In the genomic region with DNA sequence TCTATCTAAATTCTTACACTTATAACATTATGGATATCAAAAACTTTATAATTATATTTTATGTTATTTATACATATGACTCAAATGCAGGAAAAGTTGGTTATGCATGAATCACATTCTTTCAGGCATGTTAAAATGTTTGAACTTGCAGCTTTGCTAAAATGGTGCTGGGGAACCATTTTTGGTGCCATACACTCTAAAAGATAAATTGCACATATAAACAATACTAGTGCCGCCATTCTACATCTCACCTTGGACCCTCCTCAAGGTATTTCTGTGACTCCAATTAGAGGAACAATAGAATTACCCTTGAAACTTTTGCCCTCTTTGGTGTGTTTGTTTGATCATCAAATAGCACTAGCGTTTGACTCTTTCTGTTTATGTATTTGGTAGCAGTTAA, we compare ENCODE assay signal across 10 cellular contexts. TPM values are rescaled to one million over a fixed set of nuclear protein-coding genes. Genes with fewer than 3 reads are reported as not detected.
DNase-seq lines count a peak whose midpoint lies in the region; ATAC-seq, FAIRE-seq and TF ChIP-seq lines count a peak whose summit lies in the region.
"Had no signal": no experiment of that assay in that cellular context is flagged by ENCODE, and none has a peak within 500 bp of the region (broad histone marks: within the 10 kb centered on the region; RNA-seq: fewer than 3 reads in every experiment).

No MANE protein-coding gene starts in this region.

- H3K36me3 Mint-ChIP-seq in activated CD4-positive, alpha-beta T cell treated with anti-CD3 and anti-CD28 coated beads for 36 hours (ENCODE audit: low read depth) = peaks cover 2% of the 10 kb centered on the region
- no peaks in the 10 kb centered on the region for H3K36me3 Mint-ChIP-seq in stimulated activated memory B cell treated with anti-CD40 and anti-IgM and Interleukin-4, amounts not matched to agents 10 μg/mL and 1 μg/mL and 100 μg/mL, for 72 hours

- CTCF ChIA-PET in activated CD4-positive, alpha-beta T cell treated with anti-CD3 and anti-CD28 coated beads for 36 hours (lab: Charles Lee) = interaction anchor here (0.6 to 4.5 kb wide), 14 partner anchors 9 to 628 kb away, joined by 3 to 44 read pairs (median 4); no protein-coding TSS in a partner anchor
- CTCF ChIA-PET in endothelial cell of umbilical vein (lab: Charles Lee) = interaction anchor here (0.7 to 6.4 kb wide), 27 partner anchors 9 to 800 kb away, joined by 3 to 103 read pairs (median 5); a partner anchor contains a TSS

- H3K79me2 ChIP-seq in endothelial cell of umbilical vein (ENCODE audit: control insufficient read depth, insufficient read depth, low read length) = peaks cover 52% of the 10 kb centered on the region

- H3K27me3 Mint-ChIP-seq in activated CD4-positive, alpha-beta T cell treated with anti-CD3 and anti-CD28 coated beads for 36 hours = no peaks in the 10 kb centered on the region
- H3K27me3 Mint-ChIP-seq in stimulated activated memory B cell treated with anti-CD40 and anti-IgM and Interleukin-4, amounts not matched to agents 10 μg/mL and 1 μg/mL and 100 μg/mL, for 72 hours = no peaks in the 10 kb centered on the region

- H3K4me2 ChIP-seq in endothelial cell of umbilical vein (ENCODE audit: insufficient read depth, low read length) = peak overlapping the region; percentile 94
- H3K4me2 ChIP-seq: GM23338 had no signal

- FAIRE-seq in endothelial cell of umbilical vein (lab: Jason Lieb, UNC) = no peak

- no peaks in the 10 kb centered on the region for H3K27me3 ChIP-seq in endothelial cell of umbilical vein (ENCODE audit: control insufficient read depth in 2 of 2, insufficient read depth in 2 of 2, low read length in 2 of 2)
- H3K27me3 ChIP-seq in testis = no peaks in the 10 kb centered on the region

- H3K4me3 ChIP-seq in SK-N-MC (peak overlapping the region; percentile 71; the same call in 1 of the 2 replicates), endothelial cell of umbilical vein (replicated peaks in 1 of 3; ENCODE audit: insufficient read depth in 1 of 3, low read depth in 1 of 3, low read length in 3 of 3) (peak overlapping the region; percentile 38 to 99 (median 99)), testis (no peak overlapping the region)
- H3K4me3 ChIP-seq: GM23338 had no signal

- TF ChIP-seq CTCF in endothelial cell of umbilical vein (IDR thresholded peaks at IDR 0.05; ENCODE audit: extremely low read depth in 1 of 2, insufficient read depth in 1 of 2, low read depth in 1 of 2, low read length in 2 of 2) (no peak), testis (IDR thresholded peaks at IDR 0.05) (no peak)

- peaks cover 43% of the 10 kb centered on the region for H3K4me1 Mint-ChIP-seq in activated CD4-positive, alpha-beta T cell treated with anti-CD3 and anti-CD28 coated beads for 36 hours
- peaks cover 35% of the 10 kb centered on the region for H3K4me1 Mint-ChIP-seq in stimulated activated memory B cell treated with anti-CD40 and anti-IgM and Interleukin-4, amounts not matched to agents 10 μg/mL and 1 μg/mL and 100 μg/mL, for 72 hours

- no peaks in the 10 kb centered on the region for H3K9me3 Mint-ChIP-seq in activated CD4-positive, alpha-beta T cell treated with anti-CD3 and anti-CD28 coated beads for 36 hours (ENCODE audit: low read depth)
- no peaks in the 10 kb centered on the region for H3K9me3 Mint-ChIP-seq in stimulated activated memory B cell treated with anti-CD40 and anti-IgM and Interleukin-4, amounts not matched to agents 10 μg/mL and 1 μg/mL and 100 μg/mL, for 72 hours
- H3K9me3 Mint-ChIP-seq: GM23338 had no signal

- no peaks in the 10 kb centered on the region for H4K20me1 ChIP-seq in endothelial cell of umbilical vein (replicated peaks; ENCODE audit: control insufficient read depth, extremely low read depth, insufficient read depth, low read length)

- peak overlapping the region; percentile 85 for H3K4me3 Mint-ChIP-seq in activated CD4-positive, alpha-beta T cell treated with anti-CD3 and anti-CD28 coated beads for 36 hours
- H3K4me3 Mint-ChIP-seq in stimulated activated memory B cell treated with anti-CD40 and anti-IgM and Interleukin-4, amounts not matched to agents 10 μg/mL and 1 μg/mL and 100 μg/mL, for 72 hours = peak overlapping the region; percentile 89
- H3K4me3 Mint-ChIP-seq: GM23338 had no signal

- 72 to 82% methylated on average over 2 of the region's 2 CpGs for WGBS in testis, 2 donors

- peak; percentile 21 for DNase-seq in activated CD4-positive, alpha-beta T cell treated with anti-CD3 and anti-CD28 coated beads for 36 hours
- DNase-seq in activated CD4-positive, alpha-beta T cell treated with anti-CD3 and anti-CD28 coated beads, Interleukin-2, amount 50 U/mL, for 4 hours = no peak
- no peak for DNase-seq in SK-N-MC (ENCODE audit: low read depth, low spot score)
- DNase-seq in endothelial cell of umbilical vein (ENCODE audit: low read depth, low spot score) = peak; percentile 65
- no peak for DNase-seq in testis
- no peak for DNase-seq in stimulated activated CD4-positive, alpha-beta T cell treated with anti-CD3 and anti-CD28 coated beads, Interleukin-15, amount 100 ng/mL, for 24 hours
- DNase-seq: 8988T had no signal

- H3K9ac ChIP-seq in SK-N-MC (ENCODE audit: insufficient read length) (no peak overlapping the region), endothelial cell of umbilical vein (replicated peaks; ENCODE audit: extremely low read depth, insufficient read depth, low read length) (peak overlapping the region; percentile 99)

- intact Hi-C loops in activated CD4-positive, alpha-beta T cell treated with anti-CD3 and anti-CD28 coated beads for 36 hours (cut with DNase I, micrococcal nuclease) = loop anchor here (2.0 to 10.0 kb wide), 4 partner anchors 154 to 710 kb away; a partner anchor contains a TSS
- intact Hi-C loops in endothelial cell of umbilical vein (cut with micrococcal nuclease) = loop anchor here (2.0 kb wide), 1 partner anchor 362 kb away; a partner anchor contains a TSS
- intact Hi-C loops in testis (cut with DNase I; ENCODE audit: low total_unique reads) = no loop called here

- H3K27ac ChIP-seq in SK-N-MC (peak overlapping the region; percentile 93; the same call in 1 of the 2 replicates), endothelial cell of umbilical vein (ENCODE audit: insufficient read depth, low read depth, low read length) (peak overlapping the region; percentile 95), testis (no peak overlapping the region)

- H3K9me3 ChIP-seq in SK-N-MC (ENCODE audit: low read depth, low read length) (no peaks in the 10 kb centered on the region), endothelial cell of umbilical vein (replicated peaks; ENCODE audit: control insufficient read depth, insufficient read depth, low read length) (no peaks in the 10 kb centered on the region), testis (no peaks in the 10 kb centered on the region)

- POLR2A ChIA-PET in activated CD4-positive, alpha-beta T cell treated with anti-CD3 and anti-CD28 coated beads for 36 hours (lab: Charles Lee) = interaction anchor here (1.5 kb wide), 1 partner anchor 361 kb away, joined by 4 read pairs; a partner anchor contains a TSS
- POLR2A ChIA-PET in endothelial cell of umbilical vein (lab: Charles Lee) = interaction anchor here (0.6 to 2.0 kb wide), 3 partner anchors 288 to 361 kb away, joined by 5 to 13 read pairs (median 12); a partner anchor contains a TSS

- H3K4me1 ChIP-seq in endothelial cell of umbilical vein (ENCODE audit: control insufficient read depth, extremely low read depth, insufficient read depth, low read length) = peaks cover 25% of the 10 kb centered on the region
- no peaks in the 10 kb centered on the region for H3K4me1 ChIP-seq in testis

- peak overlapping the region; percentile 98 for H3K27ac Mint-ChIP-seq in activated CD4-positive, alpha-beta T cell treated with anti-CD3 and anti-CD28 coated beads for 36 hours
- H3K27ac Mint-ChIP-seq in stimulated activated memory B cell treated with anti-CD40 and anti-IgM and Interleukin-4, amounts not matched to agents 10 μg/mL and 1 μg/mL and 100 μg/mL, for 72 hours = peak overlapping the region; percentile 96
- H3K27ac Mint-ChIP-seq: GM23338 had no signal

- ATAC-seq in activated CD4-positive, alpha-beta T cell treated with anti-CD3 and anti-CD28 coated beads for 36 hours = peak; percentile 25
- ATAC-seq in stimulated activated memory B cell treated with anti-CD40 and anti-IgM and Interleukin-4, amounts not matched to agents 10 μg/mL and 1 μg/mL and 100 μg/mL, for 72 hours = peak; percentile 41
- no peak for ATAC-seq in GM18861 (IDR thresholded peaks at IDR 0.05; ENCODE audit: unreplicated experiment)
- ATAC-seq: GM23338 had no signal

- H3K36me3 ChIP-seq in SK-N-MC (ENCODE audit: insufficient read depth, low read length) (no peaks in the 10 kb centered on the region), endothelial cell of umbilical vein (ENCODE audit: control insufficient read depth in 2 of 2, extremely low read depth in 1 of 2, insufficient read depth in 2 of 2, low read length in 2 of 2) (no peaks in the 10 kb centered on the region), testis (ENCODE audit: low read depth, missing control alignments) (no peaks in the 10 kb centered on the region)

- H2AFZ ChIP-seq in endothelial cell of umbilical vein (ENCODE audit: low read depth, low read length) = peak overlapping the region; percentile 4
- H2AFZ ChIP-seq: GM23338 had no signal

- H3K9me1 ChIP-seq in endothelial cell of umbilical vein (replicated peaks; ENCODE audit: control insufficient read depth, extremely low read depth, insufficient read depth, low read length) = no peaks in the 10 kb centered on the region

- BruUV-seq in endothelial cell of umbilical vein (replicated peaks; lab: Mats Ljungman, UMichigan) = no TSS peak

- TF ChIP-seq POLR2A in endothelial cell of umbilical vein (IDR thresholded peaks at IDR 0.05; ENCODE audit: low read depth, low read length) (no peak), testis (IDR thresholded peaks at IDR 0.05) (no peak)

- dilution Hi-C loops in endothelial cell of umbilical vein (cut with MboI; ENCODE audit: extremely low pct_ligation_motif_present, low sequenced_read_pairs) = loop anchor here (25.0 kb wide), 1 partner anchor 292 kb away; no protein-coding TSS in a partner anchor

TF ChIP-seq in endothelial cell of umbilical vein, 7 proteins besides CTCF, POLR2A, EP300 and RAD21:
- TF ChIP-seq GATA2 (IDR thresholded peaks at IDR 0.05; ENCODE audit: insufficient read depth, insufficient read length, low read depth, low read length) (no peak), FOS (IDR thresholded peaks at IDR 0.05; ENCODE audit: borderline replicate concordance, insufficient read depth, low read length) (peak; percentile 30)

RNA-seq across cellular contexts. Expression of a gene that starts 1.0 kb away (rescaled TPM):
- total RNA-seq in activated CD4-positive, alpha-beta T cell treated with anti-CD3 and anti-CD28 coated beads for 36 hours = 10 to 100 TPM; 22.2 to 25.5 TPM
- 72.6 and 77.5 TPM in 2 replicates for total RNA-seq in endothelial cell of umbilical vein
- polyA plus RNA-seq in endothelial cell of umbilical vein = 13.3 and 19.1 TPM in 2 replicates
- polyA plus RNA-seq in endothelial cell of umbilical vein (2011; cell fraction: cytosol; rRNA removed) = 22.6 and 24.2 TPM in 2 replicates
- 24.1 and 31.9 TPM in 2 replicates for polyA plus RNA-seq in endothelial cell of umbilical vein (2011; cell fraction: nucleus; rRNA removed)
- 38.5 and 69.3 TPM in 2 replicates for polyA plus RNA-seq in endothelial cell of umbilical vein (2012)
- 43.3 and 49.7 TPM in 2 replicates for polyA minus RNA-seq in endothelial cell of umbilical vein
- 12.3 TPM for polyA minus RNA-seq in endothelial cell of umbilical vein (2011; cell fraction: cytosol; rRNA and poly(A)+ RNA removed)
- 62.5 and 77.8 TPM in 2 replicates for polyA minus RNA-seq in endothelial cell of umbilical vein (2011; cell fraction: nucleus; rRNA and poly(A)+ RNA removed)
- 10 to 100 TPM; 21.1 to 26.7 TPM for total RNA-seq in testis
- 10.4 TPM for polyA plus RNA-seq in testis (ENCODE audit: insufficient read depth, low read depth, low replicate concordance)

Comparison
In these comparisons a context has a peak if more than half of its experiments do, and no peak if none do; other contexts are left out.
1. DNase-seq: peak in activated CD4-positive, alpha-beta T cell treated with anti-CD3 and anti-CD28 coated beads for 36 hours (single experiment) and endothelial cell of umbilical vein (single experiment); none in activated CD4-positive, alpha-beta T cell treated with anti-CD3 and anti-CD28 coated beads, Interleukin-2, amount 50 U/mL, for 4 hours (0 of 2), SK-N-MC (single experiment), testis (single experiment) and stimulated activated CD4-positive, alpha-beta T cell treated with anti-CD3 and anti-CD28 coated beads, Interleukin-15, amount 100 ng/mL, for 24 hours (single experiment).
2. H3K27ac ChIP-seq: peak in SK-N-MC (single experiment) and endothelial cell of umbilical vein (single experiment); none in testis (0 of 2).
3. H3K4me3 ChIP-seq: peak in SK-N-MC (single experiment) and endothelial cell of umbilical vein (3 of 3); none in testis (0 of 2).